In the genomic region with DNA sequence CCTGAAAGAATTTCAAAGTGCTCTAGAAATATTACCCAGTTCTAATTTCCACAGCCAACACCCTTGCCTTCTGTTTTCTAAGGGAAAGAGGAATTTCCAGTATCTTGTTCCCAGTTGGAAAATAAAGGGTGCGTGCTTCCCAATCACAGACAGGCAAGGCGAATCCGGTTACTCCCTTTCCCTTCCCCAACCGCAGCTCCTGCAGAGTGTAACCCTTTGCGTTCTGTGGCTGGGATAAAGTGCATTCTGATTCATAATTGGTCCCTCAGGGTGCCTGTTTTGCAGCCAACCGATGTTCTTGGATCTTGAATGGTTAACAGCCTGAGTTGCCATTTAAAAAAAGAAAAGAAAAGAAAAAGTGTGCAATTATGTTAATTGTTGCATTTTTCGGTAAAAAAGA, we compare ENCODE assay signal across 11 cellular contexts. TPM values are rescaled to one million over a fixed set of nuclear protein-coding genes. Genes with fewer than 3 reads are reported as not detected.
DNase-seq lines count a peak whose midpoint lies in the region; ATAC-seq and TF ChIP-seq lines count a peak whose summit lies in the region.
"Had no signal": no experiment of that assay in that cellular context is flagged by ENCODE, and none has a peak within 500 bp of the region (broad histone marks: within the 10 kb centered on the region; RNA-seq: fewer than 3 reads in every experiment).

No MANE protein-coding gene starts in this region.

- H3K27me3 ChIP-seq in fibroblast of lung (ENCODE audit: control insufficient read depth, insufficient read depth, low read length) (no peaks in the 10 kb centered on the region), mucosa of rectum (ENCODE audit: control insufficient read depth in 2 of 2, insufficient read depth in 2 of 2, low read length in 2 of 2) (no peaks in the 10 kb centered on the region)

- H3K4me2 ChIP-seq in fibroblast of lung (ENCODE audit: extremely low read depth, insufficient read depth, low read length), result peak overlapping the region; percentile 76
- H3K4me2 ChIP-seq: PC-9 had no signal

- peak overlapping the region; percentile 88 for H2AFZ ChIP-seq in fibroblast of lung (ENCODE audit: low read length)
- H2AFZ ChIP-seq: PC-9 had no signal

- H3K79me2 ChIP-seq in fibroblast of lung (ENCODE audit: control insufficient read depth, insufficient read depth, low read length), result no peaks in the 10 kb centered on the region

- H3K36me3 ChIP-seq in fibroblast of lung (ENCODE audit: control insufficient read depth, insufficient read depth, low read length) (no peaks in the 10 kb centered on the region), mucosa of rectum (ENCODE audit: control insufficient read depth in 2 of 2, insufficient read depth in 2 of 2, low read length in 2 of 2) (no peaks in the 10 kb centered on the region)

- H3K9me3 ChIP-seq in fibroblast of lung (ENCODE audit: control insufficient read depth, insufficient read depth, low read depth, low read length) (no peaks in the 10 kb centered on the region), mucosa of rectum (ENCODE audit: control insufficient read depth in 2 of 2, low read length in 2 of 2) (no peaks in the 10 kb centered on the region)

- DNase-seq in Right ventricle myocardium inferior (ENCODE audit: missing footprints) (no peak), cardiac septum (ENCODE audit: low spot score) (no peak), fibroblast of lung (ENCODE audit: low read depth in 2 of 2) (peak; percentile 73), NCI-H510A (lab: John Stamatoyannopoulos, UW) (no peak)
- no peak for DNase-seq in activated effector memory CD4-positive, alpha-beta T cell treated with anti-CD3 and anti-CD28 coated beads, Interleukin-2, amount 50 U/mL, for 16 hours
- DNase-seq in activated naive CD4-positive, alpha-beta T cell (lab: John Stamatoyannopoulos, UW), result no peak
- DNase-seq: ACHN, PC-9 had no signal

- H4K20me1 ChIP-seq in fibroblast of lung (ENCODE audit: control insufficient read depth, extremely low read depth, insufficient read depth, low read length), result no peaks in the 10 kb centered on the region

- intact Hi-C loops in Right ventricle myocardium inferior (cut with DNase I), result no loop called here
- intact Hi-C loops in cardiac septum (cut with DNase I), result no loop called here

- H3K9ac ChIP-seq in fibroblast of lung (ENCODE audit: insufficient read depth, low read length) (no peak overlapping the region), mucosa of rectum (ENCODE audit: low read depth in 1 of 2, low read length in 2 of 2) (no peak overlapping the region)

- H3K27ac ChIP-seq in fibroblast of lung (ENCODE audit: insufficient read depth, low read length), result no peak overlapping the region
- no peak overlapping the region for H3K27ac ChIP-seq in mucosa of rectum (ENCODE audit: low read depth in 2 of 2, low read length in 2 of 2)
- H3K27ac ChIP-seq: PC-9 had no signal

- peaks cover 2% of the 10 kb centered on the region for H3K4me1 ChIP-seq in fibroblast of lung (ENCODE audit: control insufficient read depth, extremely low read depth, insufficient read depth, low read length)
- peaks cover 4 to 5% of the 10 kb centered on the region in 2 donors for H3K4me1 ChIP-seq in mucosa of rectum (ENCODE audit: control insufficient read depth in 2 of 2, insufficient read depth in 2 of 2, low read length in 2 of 2)

- no peak for TF ChIP-seq CTCF in fibroblast of lung (conservative IDR thresholded peaks at IDR 0.05 in 1 of 2, IDR thresholded peaks at IDR 0.05 in 1 of 2; ENCODE audit: low read depth in 1 of 2, low read length in 2 of 2)

- peak overlapping the region; percentile 22 to 68 (median 40) for H3K4me3 ChIP-seq in fibroblast of lung (replicated peaks in 1 of 4; ENCODE audit: control extremely low read depth in 1 of 4, insufficient read depth in 1 of 4, low read depth in 3 of 4, low read length in 4 of 4)
- H3K4me3 ChIP-seq in mucosa of rectum (ENCODE audit: low read length in 2 of 2), result peak overlapping the region; percentile 39 to 57
- H3K4me3 ChIP-seq: K562, PC-9 had no signal

- peak; percentile 56 for ATAC-seq in Right ventricle myocardium inferior
- no peak for ATAC-seq in GM21390 (IDR thresholded peaks at IDR 0.05; ENCODE audit: unreplicated experiment)
- ATAC-seq: K562 had no signal

RNA-seq across cellular contexts. Expression of a gene that starts 40.6 kb away (rescaled TPM):
- total RNA-seq in Right ventricle myocardium inferior, result 5.2 TPM
- 7.7 TPM for total RNA-seq in cardiac septum
- 8.2 and 12.1 TPM in 2 replicates for total RNA-seq in fibroblast of lung
- 4.3 and 7.0 TPM in 2 replicates for polyA plus RNA-seq in fibroblast of lung
- polyA plus RNA-seq in fibroblast of lung (2012), result 2.0 and 4.3 TPM in 2 replicates
- 3.8 and 3.9 TPM in 2 replicates for polyA minus RNA-seq in fibroblast of lung (ENCODE audit: low replicate concordance)

Comparison
In these comparisons a context has a peak if more than half of its experiments do, and no peak if none do; other contexts are left out.
1. DNase-seq: peak in fibroblast of lung (2 of 2); none in Right ventricle myocardium inferior (single experiment), cardiac septum (single experiment), activated effector memory CD4-positive, alpha-beta T cell treated with anti-CD3 and anti-CD28 coated beads, Interleukin-2, amount 50 U/mL, for 16 hours (single experiment), activated naive CD4-positive, alpha-beta T cell (0 of 4) and NCI-H510A (single experiment).